In the genomic region with DNA sequence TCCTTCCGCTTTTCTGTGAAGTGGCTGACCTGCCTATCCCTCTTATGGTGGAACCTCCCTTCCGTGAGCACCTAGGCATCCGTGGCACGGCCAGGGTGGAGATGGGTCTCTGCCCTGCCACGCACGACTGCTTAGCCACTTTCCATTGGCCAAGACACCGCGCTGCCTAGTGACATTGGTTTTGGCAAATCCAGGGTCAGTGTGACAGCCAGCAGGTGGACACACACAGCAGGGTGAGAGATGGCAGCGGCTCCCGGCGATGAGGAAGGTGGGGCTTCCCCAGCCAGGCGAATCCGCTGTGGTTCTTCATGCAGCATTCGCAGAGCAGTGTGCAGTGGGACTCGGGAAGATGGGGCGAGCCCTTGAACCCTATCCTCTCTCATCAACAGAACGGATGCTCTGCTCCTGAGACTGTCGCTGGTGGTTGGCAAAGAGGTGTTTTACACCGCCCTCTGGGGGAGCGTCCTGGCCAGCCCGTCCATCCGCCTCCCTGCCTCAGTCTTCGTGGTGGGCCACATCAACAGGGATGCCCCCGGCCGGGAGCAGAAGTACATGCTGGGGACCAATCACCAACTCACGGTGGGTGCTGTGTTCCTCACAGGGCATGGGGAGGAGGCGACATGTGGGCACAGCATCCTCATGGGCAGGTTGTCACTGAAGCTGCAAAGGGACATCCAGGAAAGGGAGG, we compare ENCODE assay signal across 1 cellular context.
TF ChIP-seq lines count a peak whose summit lies in the region.

No MANE protein-coding gene starts in this region.

TF ChIP-seq in H1, 55 proteins besides CTCF, POLR2A, EP300 and RAD21:
- TF ChIP-seq TAF1 (IDR thresholded peaks at IDR 0.05; ENCODE audit: low read depth, low read length) (no peak), SUZ12 (IDR thresholded peaks at IDR 0.05; ENCODE audit: low read length) (no peak)
